In the genomic region with DNA sequence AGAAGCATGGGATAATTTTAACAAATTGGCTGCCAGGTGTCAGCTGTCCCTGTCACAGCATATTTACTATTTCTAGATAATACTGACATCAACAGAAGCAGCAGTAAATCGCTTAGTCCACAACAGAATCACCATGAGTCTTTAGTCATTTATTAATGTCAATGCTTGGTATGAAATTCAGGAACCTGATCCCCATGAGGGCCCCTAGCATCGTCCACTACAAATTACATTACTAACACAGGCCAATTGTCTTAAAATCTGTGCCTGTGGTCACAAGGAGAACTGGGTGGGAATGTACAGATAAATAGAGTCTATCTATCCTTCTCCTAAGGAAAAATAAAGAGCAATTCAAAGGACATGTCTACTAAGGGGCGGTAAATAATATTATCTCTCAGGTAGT, we compare ENCODE assay signal across 21 cellular contexts.
"Had no signal": no experiment of that assay in that cellular context is flagged by ENCODE, and none has a peak within 500 bp of the region (broad histone marks: within the 10 kb centered on the region; RNA-seq: fewer than 3 reads in every experiment).

No MANE protein-coding gene starts in this region.

- DNase-seq: IMR-90; Karpas-422; KG1; MM.1S; NCI-H1092 treated with DMSO at 0.1 percent for 48 hours; NCI-H1436 treated with DMSO at 0.1 percent for 48 hours; NCI-H1694 treated with DMSO at 0.1 percent for 48 hours; NCI-H1930; NCI-H2081; NCI-H2107; NCI-H2227 treated with DMSO at 0.1 percent for 48 hours; NCI-H524; NCI-H526 treated with DMSO at 0.1 percent for 48 hours; NCI-H748 treated with DMSO at 0.1 percent for 48 hours; NK-92 treated with Interleukin-12 subunit alpha and Interleukin-12 subunit beta, amount 100 ng/mL, for 24 hours; PC-3; SHP77 had no signal

- H3K27ac ChIP-seq: RWPE1, SK-N-MC had no signal

- ATAC-seq: HepG2, Panc1, PC-3 had no signal

- H3K4me3 ChIP-seq: SK-N-MC had no signal
